9 cellular contexts compared by ENCODE assay signal in the genomic region with DNA sequence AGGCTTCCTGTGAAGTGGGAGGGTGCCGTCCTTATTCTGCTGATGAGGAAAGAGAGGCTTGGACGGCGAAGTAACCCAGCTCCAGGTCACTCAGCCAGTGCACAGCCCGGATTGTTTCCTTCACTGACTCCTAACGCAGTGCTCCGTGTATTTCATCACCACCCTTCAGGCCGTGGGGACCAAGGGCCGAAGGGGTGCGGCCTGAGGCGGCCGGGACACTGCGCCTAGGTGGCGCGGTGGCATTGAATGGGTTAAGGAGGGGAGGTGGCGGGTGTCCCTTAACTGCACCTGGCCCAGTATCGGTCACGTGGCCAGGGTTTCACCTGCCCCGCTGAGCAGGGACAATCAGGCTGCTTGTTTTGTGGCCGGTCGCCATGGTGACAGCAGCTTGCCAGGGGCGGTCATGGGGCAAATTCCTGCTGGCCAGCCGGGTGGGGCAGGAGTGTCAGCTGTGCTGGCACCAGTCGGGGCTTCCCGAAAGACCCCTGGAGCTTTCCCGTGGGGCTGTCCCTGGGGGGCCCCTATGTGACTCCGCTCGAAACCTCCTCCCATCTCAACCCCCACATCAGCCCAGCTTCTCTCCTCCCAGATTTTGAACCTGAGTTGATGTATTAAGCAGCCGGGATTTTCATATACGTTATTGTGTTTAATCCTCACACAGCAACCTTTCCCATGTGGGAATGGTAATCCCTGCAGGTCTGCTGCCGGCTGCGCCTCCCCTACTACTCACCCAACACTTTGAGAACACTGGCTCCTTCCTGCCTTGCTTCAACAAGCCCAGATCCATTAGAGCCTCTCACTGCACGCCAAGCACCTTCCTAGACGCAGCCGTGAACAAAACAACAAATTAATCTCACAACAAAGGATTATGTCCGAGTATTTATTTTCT. TPM values are rescaled to one million over a fixed set of nuclear protein-coding genes. Genes with fewer than 3 reads are reported as not detected.
A peak's percentile ranks its signal among the peaks of the same experiment; 100 is the strongest.
DNase-seq lines count a peak whose midpoint lies in the region; ATAC-seq and TF ChIP-seq lines count a peak whose summit lies in the region.
"Had no signal": no experiment of that assay in that cellular context is flagged by ENCODE, and none has a peak within 500 bp of the region (broad histone marks: within the 10 kb centered on the region; RNA-seq: fewer than 3 reads in every experiment).

No MANE protein-coding gene starts in this region.

- in situ Hi-C loops in T47D (cut with HindIII; ENCODE audit: low pct_unique_long_range_greater_than_20kb, low sequenced_read_pairs) (no loop called here), mammary epithelial cell (cut with MboI; ENCODE audit: low sequenced_read_pairs in 2 of 2) (no loop called here)

- H3K9ac ChIP-seq in mammary epithelial cell (ENCODE audit: insufficient read depth, low read length), result no peak overlapping the region

- H3K4me3 ChIP-seq in mammary epithelial cell (replicated peaks in 1 of 3; ENCODE audit: insufficient read depth in 1 of 3, low read depth in 2 of 3, low read length in 3 of 3) (no peak overlapping the region), SJCRH30 (no peak overlapping the region), urinary bladder (ENCODE audit: low read depth, low read length) (no peak overlapping the region)

- H2AFZ ChIP-seq in mammary epithelial cell (ENCODE audit: low read depth, low read length), result no peak overlapping the region

- dilution Hi-C loops in mammary epithelial cell (cut with HindIII; ENCODE audit: low sequenced_read_pairs), result no loop called here

- H3K4me1 ChIP-seq in mammary epithelial cell (ENCODE audit: insufficient read depth, low read length) (peaks cover 5% of the 10 kb centered on the region), SJCRH30 (peaks cover 17% of the 10 kb centered on the region), urinary bladder (ENCODE audit: insufficient read depth) (peaks cover 2% of the 10 kb centered on the region)

- ATAC-seq in HG02798 (IDR thresholded peaks at IDR 0.05; ENCODE audit: poor library complexity, unreplicated experiment), result no peak

- 55% methylated on average over 18 of the region's 35 CpGs for WGBS in mammary epithelial cell (ENCODE audit: low coverage, missing lambda C conversion rate)
- 35% methylated on average over 35 of the region's 35 CpGs for WGBS in urinary bladder

- no peak overlapping the region for H3K27ac ChIP-seq in mammary epithelial cell (ENCODE audit: insufficient read depth, low read depth, low read length)
- H3K27ac ChIP-seq in SJCRH30, result no peak overlapping the region
- H3K27ac ChIP-seq in layer of hippocampus (ENCODE audit: low read depth, low read length), result peak overlapping the region; percentile 86
- H3K27ac ChIP-seq in urinary bladder (ENCODE audit: low read depth), result peak overlapping the region; percentile 42

- intact Hi-C loops in mammary epithelial cell (cut with micrococcal nuclease), result no loop called here

- H3K9me3 ChIP-seq in mammary epithelial cell (replicated peaks; ENCODE audit: insufficient read depth, low read length), result no peaks in the 10 kb centered on the region
- no peaks in the 10 kb centered on the region for H3K9me3 ChIP-seq in SJCRH30 (replicated peaks)

- no TSS peak for BruUV-seq in mammary epithelial cell (replicated peaks; lab: Mats Ljungman, UMichigan)

- DNase-seq in T47D (ENCODE audit: low read depth in 1 of 2, low spot score in 1 of 2), result peak; percentile 82 to 99
- DNase-seq in mammary epithelial cell, result no peak
- peak; percentile 55 to 63 for DNase-seq in SJCRH30
- DNase-seq in NOMO-1 (lab: John Stamatoyannopoulos, UW; ENCODE audit: unreplicated experiment in 2 of 2), result no peak
- DNase-seq in 8988T, result no peak

- no peaks in the 10 kb centered on the region for H4K20me1 ChIP-seq in mammary epithelial cell (ENCODE audit: insufficient read depth, low read length)

- H3K36me3 ChIP-seq in mammary epithelial cell (ENCODE audit: insufficient read depth, low read length) (no peaks in the 10 kb centered on the region), SJCRH30 (no peaks in the 10 kb centered on the region), urinary bladder (ENCODE audit: insufficient read depth) (no peaks in the 10 kb centered on the region)

- H3K27me3 ChIP-seq in mammary epithelial cell (ENCODE audit: insufficient read depth, low read length) (no peaks in the 10 kb centered on the region), SJCRH30 (peaks cover 5% of the 10 kb centered on the region; the same call in 1 of the 2 replicates), layer of hippocampus (ENCODE audit: control insufficient read depth, insufficient read depth, low read length) (no peaks in the 10 kb centered on the region)

- TF ChIP-seq CTCF in mammary epithelial cell (conservative IDR thresholded peaks at IDR 0.05 in 1 of 2, IDR thresholded peaks at IDR 0.05 in 1 of 2; ENCODE audit: extremely low read depth in 1 of 2, insufficient read depth in 1 of 2, low read depth in 1 of 2, low read length in 2 of 2), result no peak

- H3K79me2 ChIP-seq in mammary epithelial cell (ENCODE audit: insufficient read depth, low read length), result peaks cover under 1% of the 10 kb centered on the region

- no peak overlapping the region for H3K4me2 ChIP-seq in mammary epithelial cell (ENCODE audit: insufficient read depth, low read depth, low read length)

- CTCF ChIA-PET in mammary epithelial cell (lab: Charles Lee; ENCODE audit: low non-redundant PET), result no interaction called here

RNA-seq across cellular contexts. Expression of a gene that starts 4.4 kb away (rescaled TPM):
- total RNA-seq in mammary epithelial cell, result 10 to 100 TPM in 1 of 2 donors, 1 to 10 TPM in 1; 6.7 to 23.6 TPM
- 30.4 TPM for polyA plus RNA-seq in mammary epithelial cell
- polyA minus RNA-seq in mammary epithelial cell, result 18.2 TPM
- 11.8 and 13.9 TPM in 2 replicates for total RNA-seq in SJCRH30 (2014; rRNA removed; shearing (Covaris generic))
- total RNA-seq in urinary bladder, result 5.8 TPM
- polyA plus RNA-seq in urinary bladder, result 22.6 TPM

RNA-seq across cellular contexts. Expression of a gene that starts 23.5 kb away (rescaled TPM):
- 10 to 100 TPM in 1 of 2 donors, 1 to 10 TPM in 1; 6.8 to 39.7 TPM for total RNA-seq in mammary epithelial cell
- 30.5 TPM for polyA plus RNA-seq in mammary epithelial cell
- polyA minus RNA-seq in mammary epithelial cell, result 30.8 TPM
- total RNA-seq in SJCRH30 (2014; rRNA removed; shearing (Covaris generic)), result 6.9 and 10.4 TPM in 2 replicates
- total RNA-seq in urinary bladder, result 9.0 TPM
- 9.8 TPM for polyA plus RNA-seq in urinary bladder

RNA-seq across cellular contexts. Expression of a gene that starts 27.1 kb away (rescaled TPM):
- total RNA-seq in mammary epithelial cell, result under 1 TPM in 1 of 2 donors, not detected in 1; 0.83 TPM
- polyA plus RNA-seq in mammary epithelial cell, result not detected
- not detected for polyA minus RNA-seq in mammary epithelial cell
- not detected in 2 replicates for total RNA-seq in SJCRH30 (2014; rRNA removed; shearing (Covaris generic))
- 0.21 TPM for total RNA-seq in urinary bladder
- 1.6 TPM for polyA plus RNA-seq in urinary bladder
- total RNA-seq: HT1080 had no signal

RNA-seq across cellular contexts. Expression of a gene that starts 59.6 kb away (rescaled TPM):
- total RNA-seq in mammary epithelial cell, result 10 to 100 TPM; 36.0 to 57.6 TPM
- 77.9 TPM for polyA plus RNA-seq in mammary epithelial cell
- 102 TPM for polyA minus RNA-seq in mammary epithelial cell
- total RNA-seq in SJCRH30 (2014; rRNA removed; shearing (Covaris generic)), result 86.6 and 91.7 TPM in 2 replicates
- 22.9 TPM for total RNA-seq in urinary bladder
- polyA plus RNA-seq in urinary bladder, result 69.4 TPM

RNA-seq across cellular contexts. Expression of a gene that starts 59.7 kb away (rescaled TPM):
- total RNA-seq in mammary epithelial cell, result 10 to 100 TPM in 1 of 2 donors, 1 to 10 TPM in 1; 3.0 to 11.1 TPM
- 5.7 TPM for polyA plus RNA-seq in mammary epithelial cell
- 5.7 TPM for polyA minus RNA-seq in mammary epithelial cell
- total RNA-seq in SJCRH30 (2014; rRNA removed; shearing (Covaris generic)), result 5.1 and 6.0 TPM in 2 replicates
- total RNA-seq in urinary bladder, result 2.6 TPM
- polyA plus RNA-seq in urinary bladder, result 11.4 TPM

Comparison
In these comparisons a context has a peak if more than half of its experiments do, and no peak if none do; other contexts are left out.
1. DNase-seq: peak in T47D (2 of 2) and SJCRH30 (2 of 2); none in mammary epithelial cell (single experiment), NOMO-1 (0 of 2) and 8988T (single experiment).
2. H3K27ac ChIP-seq: peak in layer of hippocampus (single experiment) and urinary bladder (single experiment); none in mammary epithelial cell (single experiment) and SJCRH30 (single experiment).